ENCODE assay signal across 28 cellular contexts in genomic region chr2:70829916-70830315, GRCh38. TPM values are rescaled to one million over a fixed set of nuclear protein-coding genes. Genes with fewer than 3 reads are reported as not detected.
"Had no signal": no experiment of that assay in that cellular context is flagged by ENCODE, and none has a peak within 500 bp of the region (broad histone marks: within the 10 kb centered on the region; RNA-seq: fewer than 3 reads in every experiment).

No MANE protein-coding gene starts in this region.

- H3K4me1 ChIP-seq: Peyer's patch, SJCRH30 had no signal

- H3K9me3 ChIP-seq: MG63, Peyer's patch, SJCRH30, SK-N-SH had no signal

- H3K27ac ChIP-seq: Peyer's patch, RWPE1, SJCRH30, VCaP had no signal

- H3K4me1 Mint-ChIP-seq: brain had no signal

- H3K9me3 Mint-ChIP-seq: activated CD4-positive, alpha-beta memory T cell treated with anti-CD3 and anti-CD28 coated beads for 36 hours; activated CD4-positive, alpha-beta T cell treated with anti-CD3 and anti-CD28 coated beads, Interleukin-2, amount 10 ng/mL, durations not matched to agents 7 days and 5 days; activated T-cell treated with anti-CD3 and anti-CD28 coated beads, Interleukin-2, amount 50 U/mL, for 72 hours; activated T-helper 2 cell treated with anti-CD3 and anti-CD28 coated beads, Interferon-gamma antibody, Interleukin-2, Interleukin-4, amounts not matched to agents 10 μg/mL and 5 μg/mL and 100 μg/mL, durations not matched to agents 14 hours and 24 hours and 36 hours; brain had no signal

- H3K36me3 Mint-ChIP-seq: activated CD4-positive, alpha-beta memory T cell treated with anti-CD3 and anti-CD28 coated beads for 36 hours; brain had no signal

- ATAC-seq: activated T-cell treated with anti-CD3 and anti-CD28 coated beads, Interleukin-2, amount 50 U/mL, for 72 hours had no signal

- H3K36me3 ChIP-seq: MG63, Peyer's patch, SJCRH30 had no signal

- H3K4me3 Mint-ChIP-seq: activated CD4-positive, alpha-beta memory T cell treated with anti-CD3 and anti-CD28 coated beads for 36 hours; activated CD4-positive, alpha-beta T cell treated with anti-CD3 and anti-CD28 coated beads, Interleukin-2, amount 10 ng/mL, durations not matched to agents 7 days and 5 days; activated T-cell treated with anti-CD3 and anti-CD28 coated beads, Interleukin-2, amount 50 U/mL, for 72 hours; brain had no signal

- H3K27me3 ChIP-seq: MG63, Peyer's patch had no signal

- H3K4me3 ChIP-seq: MG63, Peyer's patch, SJCRH30 had no signal

- DNase-seq: activated CD4-positive, alpha-beta memory T cell treated with anti-CD3 and anti-CD28 coated beads for 36 hours; activated CD4-positive, alpha-beta T cell treated with anti-CD3 and anti-CD28 coated beads, Interleukin-2, amount 10 ng/mL, durations not matched to agents 7 days and 5 days; activated CD4-positive, CD25-positive, alpha-beta regulatory T cell; activated CD8-positive, alpha-beta memory T cell treated with anti-CD3 and anti-CD28 coated beads, Interleukin-2, amount 50 U/mL, for 4 hours; activated gamma-delta T cell treated with Interleukin-2 at 50 U/mL for 16 hours; activated naive CD4-positive, alpha-beta T cell treated with anti-CD3 and anti-CD28 coated beads, Interleukin-2, amount 50 U/mL, for 16 hours; activated T-cell treated with anti-CD3 and anti-CD28 coated beads, Interleukin-2, amount 50 U/mL, for 72 hours; amygdala; MG63; NCI-H1092 treated with DMSO at 0.1 percent for 48 hours; NCI-H1417 treated with DMSO at 0.1 percent for 48 hours; NCI-H1694 treated with DMSO at 0.1 percent for 48 hours; NCI-H2029 treated with DMSO at 0.1 percent for 48 hours; NCI-H345; NCI-H510A; NCI-H526 treated with DMSO at 0.1 percent for 48 hours; NK-92 treated with Interleukin-12 subunit alpha and Interleukin-12 subunit beta, amount 100 ng/mL, for 24 hours; Peyer's patch; SJCRH30; SK-N-SH; T-helper 1 cell had no signal

- H3K27ac Mint-ChIP-seq: activated CD4-positive, alpha-beta memory T cell treated with anti-CD3 and anti-CD28 coated beads for 36 hours; activated CD4-positive, alpha-beta T cell treated with anti-CD3 and anti-CD28 coated beads, Interleukin-2, amount 10 ng/mL, durations not matched to agents 7 days and 5 days; activated T-cell treated with anti-CD3 and anti-CD28 coated beads, Interleukin-2, amount 50 U/mL, for 72 hours; activated T-helper 2 cell treated with anti-CD3 and anti-CD28 coated beads, Interferon-gamma antibody, Interleukin-2, Interleukin-4, amounts not matched to agents 10 μg/mL and 5 μg/mL and 100 μg/mL, durations not matched to agents 14 hours and 24 hours and 36 hours; brain had no signal

RNA-seq across cellular contexts. Expression of gene CD207, which starts 5.7 kb away (rescaled TPM):
- total RNA-seq: activated CD4-positive, alpha-beta memory T cell treated with anti-CD3 and anti-CD28 coated beads for 36 hours; activated CD4-positive, alpha-beta T cell treated with anti-CD3 and anti-CD28 coated beads, Interleukin-2, amount 10 ng/mL, durations not matched to agents 7 days and 5 days; activated T-cell treated with anti-CD3 and anti-CD28 coated beads, Interleukin-2, amount 50 U/mL, for 72 hours; activated T-helper 2 cell treated with anti-CD3 and anti-CD28 coated beads, Interferon-gamma antibody, Interleukin-2, Interleukin-4, amounts not matched to agents 10 μg/mL and 5 μg/mL and 100 μg/mL, durations not matched to agents 14 hours and 24 hours and 36 hours; astrocyte; Peyer's patch; Right ventricle myocardium superior; SJCRH30; T-helper 2 cell treated with Interferon-gamma antibody and Interleukin-4, amounts not matched to agents 100 ng/mL and 5 ng/mL, for 36 hours had no signal

RNA-seq across cellular contexts. Expression of gene CLEC4F, which starts 9.5 kb away (rescaled TPM):
- total RNA-seq: activated CD4-positive, alpha-beta memory T cell treated with anti-CD3 and anti-CD28 coated beads for 36 hours; activated CD4-positive, alpha-beta T cell treated with anti-CD3 and anti-CD28 coated beads, Interleukin-2, amount 10 ng/mL, durations not matched to agents 7 days and 5 days; activated T-cell treated with anti-CD3 and anti-CD28 coated beads, Interleukin-2, amount 50 U/mL, for 72 hours; astrocyte; SJCRH30; T-helper 2 cell treated with Interferon-gamma antibody and Interleukin-4, amounts not matched to agents 100 ng/mL and 5 ng/mL, for 36 hours had no signal

RNA-seq across cellular contexts. Expression of gene FIGLA, which starts 39.5 kb away (rescaled TPM):
- total RNA-seq: activated CD4-positive, alpha-beta memory T cell treated with anti-CD3 and anti-CD28 coated beads for 36 hours; activated CD4-positive, alpha-beta T cell treated with anti-CD3 and anti-CD28 coated beads, Interleukin-2, amount 10 ng/mL, durations not matched to agents 7 days and 5 days; activated T-helper 2 cell treated with anti-CD3 and anti-CD28 coated beads, Interferon-gamma antibody, Interleukin-2, Interleukin-4, amounts not matched to agents 10 μg/mL and 5 μg/mL and 100 μg/mL, durations not matched to agents 14 hours and 24 hours and 36 hours; astrocyte; Peyer's patch; Right ventricle myocardium superior; SJCRH30; T-helper 2 cell treated with Interferon-gamma antibody and Interleukin-4, amounts not matched to agents 100 ng/mL and 5 ng/mL, for 36 hours had no signal
- polyA plus RNA-seq: SK-N-SH had no signal
